ENCODE assay signal across 8 cellular contexts in the genomic region with DNA sequence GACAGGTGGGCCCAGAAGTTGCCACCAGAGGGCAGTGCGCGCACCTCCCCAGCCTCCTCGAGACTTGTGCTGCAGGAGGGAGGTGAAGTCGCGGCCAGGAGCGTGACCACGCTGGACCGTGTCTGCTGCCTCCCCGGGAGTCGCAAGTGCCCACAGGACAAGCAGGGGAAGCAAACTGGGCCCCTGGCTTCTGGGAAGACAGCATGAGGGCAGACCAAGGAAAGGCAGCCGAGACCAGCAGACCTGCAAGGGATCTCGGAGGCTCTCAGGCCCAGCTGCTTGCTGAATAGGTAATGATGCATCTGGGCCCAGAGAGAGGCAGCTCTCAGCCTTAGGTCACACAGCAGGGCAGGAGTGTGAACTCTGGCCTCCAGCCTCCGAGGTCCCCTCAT. TPM values are rescaled to one million over a fixed set of nuclear protein-coding genes. Genes with fewer than 3 reads are reported as not detected.
DNase-seq lines count a peak whose midpoint lies in the region; ATAC-seq and TF ChIP-seq lines count a peak whose summit lies in the region.

No MANE protein-coding gene starts in this region.

- H3K9me3 Mint-ChIP-seq in activated naive CD4-positive, alpha-beta T cell treated with anti-CD3 and anti-CD28 coated beads, Interleukin-2, amount 10 ng/mL, durations not matched to agents 7 days and 5 days: peaks cover 4% of the 10 kb centered on the region
- H3K9me3 Mint-ChIP-seq in glutamatergic neuron (ENCODE audit: unreplicated experiment): peaks cover 5% of the 10 kb centered on the region

- no peak for ATAC-seq in HG02981 (IDR thresholded peaks at IDR 0.05; ENCODE audit: unreplicated experiment)

- intact Hi-C loops in posterior vena cava (cut with DNase I) (loop anchor here (2.0 to 5.0 kb wide), 2 partner anchors 32 to 96 kb away; no protein-coding TSS in a partner anchor), transverse colon (cut with DNase I; ENCODE audit: low total_unique reads) (loop anchor here (1.0 kb wide), 1 partner anchor 32 kb away; no protein-coding TSS in a partner anchor)

- no peak for TF ChIP-seq EP300 in transverse colon (IDR thresholded peaks at IDR 0.05; ENCODE audit: low read depth)

- no peaks in the 10 kb centered on the region for H3K9me3 ChIP-seq in transverse colon

- H3K27ac ChIP-seq in transverse colon: peak overlapping the region; percentile 67 to 79 (median 77)

- no peaks in the 10 kb centered on the region for H3K36me3 ChIP-seq in transverse colon

- H3K4me3 Mint-ChIP-seq in activated naive CD4-positive, alpha-beta T cell treated with anti-CD3 and anti-CD28 coated beads, Interleukin-2, amount 10 ng/mL, durations not matched to agents 7 days and 5 days: peak overlapping the region; percentile 64
- no peak overlapping the region for H3K4me3 Mint-ChIP-seq in glutamatergic neuron (ENCODE audit: unreplicated experiment)

- peaks cover 5% of the 10 kb centered on the region for H3K36me3 Mint-ChIP-seq in activated naive CD4-positive, alpha-beta T cell treated with anti-CD3 and anti-CD28 coated beads, Interleukin-2, amount 10 ng/mL, durations not matched to agents 7 days and 5 days
- peaks cover 14% of the 10 kb centered on the region for H3K36me3 Mint-ChIP-seq in glutamatergic neuron (ENCODE audit: unreplicated experiment)

- in situ Hi-C loops in transverse colon (cut with MboI; ENCODE audit: low pct_ligation_motif_present in 1 of 4, low pct_unique_long_range_greater_than_20kb in 1 of 4, low sequenced_read_pairs in 3 of 4): no loop called here

- DNase-seq in COLO668 (lab: John Stamatoyannopoulos, UW; ENCODE audit: unreplicated experiment): peak; percentile 53
- DNase-seq in HUDEP-2 (lab: John Stamatoyannopoulos, UW; ENCODE audit: unreplicated experiment in 76 of 76): peak in 63 of 76 experiments; percentile 9 to 79 (median 53)
- peak; percentile 65 for DNase-seq in SKM-1 (lab: John Stamatoyannopoulos, UW; ENCODE audit: unreplicated experiment)
- peak; percentile 89 for DNase-seq in activated naive CD4-positive, alpha-beta T cell treated with anti-CD3 and anti-CD28 coated beads, Interleukin-2, amount 10 ng/mL, durations not matched to agents 7 days and 5 days
- DNase-seq in glutamatergic neuron: peak; percentile 84
- peak; percentile 95 for DNase-seq in posterior vena cava (ENCODE audit: low spot score)
- DNase-seq in transverse colon: peak; percentile 91

- peaks cover 13% of the 10 kb centered on the region for H3K27me3 Mint-ChIP-seq in activated naive CD4-positive, alpha-beta T cell treated with anti-CD3 and anti-CD28 coated beads, Interleukin-2, amount 10 ng/mL, durations not matched to agents 7 days and 5 days
- peaks cover 16% of the 10 kb centered on the region for H3K27me3 Mint-ChIP-seq in glutamatergic neuron (ENCODE audit: unreplicated experiment)

- peak; percentile 84 for TF ChIP-seq CTCF in glutamatergic neuron (IDR thresholded peaks at IDR 0.05; ENCODE audit: partially characterized antibody, unreplicated experiment)
- peak; percentile 92 to 97 (median 92) for TF ChIP-seq CTCF in transverse colon (IDR thresholded peaks at IDR 0.05)

- H3K4me3 ChIP-seq in transverse colon: peak overlapping the region in 1 of 4 donors; percentile 6

- TF ChIP-seq POLR2A in transverse colon (IDR thresholded peaks at IDR 0.05): no peak

- peak overlapping the region; percentile 85 for H3K27ac Mint-ChIP-seq in activated naive CD4-positive, alpha-beta T cell treated with anti-CD3 and anti-CD28 coated beads, Interleukin-2, amount 10 ng/mL, durations not matched to agents 7 days and 5 days
- peak overlapping the region; percentile 4 for H3K27ac Mint-ChIP-seq in glutamatergic neuron (ENCODE audit: unreplicated experiment)

- H3K4me1 ChIP-seq in transverse colon: peaks cover 14 to 25% (median 24%) of the 10 kb centered on the region in 4 donors

- H3K27me3 ChIP-seq in transverse colon: no peaks in the 10 kb centered on the region

- 11% methylated on average over 13 of the region's 13 CpGs; no CpG with 5 or more reads in 1 of the 2 donors for WGBS in transverse colon (ENCODE audit: low coverage in 1 of 2), 2 donors

- H3K4me1 Mint-ChIP-seq in activated naive CD4-positive, alpha-beta T cell treated with anti-CD3 and anti-CD28 coated beads, Interleukin-2, amount 10 ng/mL, durations not matched to agents 7 days and 5 days: peaks cover 89% of the 10 kb centered on the region
- peaks cover 6% of the 10 kb centered on the region for H3K4me1 Mint-ChIP-seq in glutamatergic neuron (ENCODE audit: low read depth, unreplicated experiment)

- CTCF ChIA-PET in activated naive CD4-positive, alpha-beta T cell treated with anti-CD3 and anti-CD28 coated beads, Interleukin-2, amount 10 ng/mL, durations not matched to agents 7 days and 5 days (lab: Charles Lee): interaction anchor here (0.7 to 7.7 kb wide), 8 partner anchors 9 to 403 kb away, joined by 3 to 83 read pairs (median 6); a partner anchor contains a TSS

RNA-seq across cellular contexts. Expression of a gene that starts 17.0 kb away (rescaled TPM):
- not detected for total RNA-seq in glutamatergic neuron (ENCODE audit: unreplicated experiment)
- total RNA-seq in posterior vena cava: 1 to 10 TPM; 1.2 to 1.3 TPM
- 1 to 10 TPM; 1.1 to 3.4 (median 2.6) TPM for total RNA-seq in transverse colon

RNA-seq across cellular contexts. Expression of a gene that starts 21.4 kb away (rescaled TPM):
- 3.3 TPM for total RNA-seq in glutamatergic neuron (ENCODE audit: unreplicated experiment)
- total RNA-seq in posterior vena cava: 1 to 10 TPM; 1.8 to 6.3 TPM
- 10 to 100 TPM in 1 of 4 donors, 1 to 10 TPM in 3; 1.4 to 68.8 (median 7.5) TPM for total RNA-seq in transverse colon

RNA-seq across cellular contexts. Expression of a gene that starts 45.6 kb away (rescaled TPM):
- total RNA-seq in glutamatergic neuron (ENCODE audit: unreplicated experiment) (not detected), posterior vena cava (not detected), transverse colon (under 1 TPM in 2 of 4 donors, not detected in 2; 0.16 to 0.41 TPM)

RNA-seq across cellular contexts. Expression of a gene that starts 57.2 kb away (rescaled TPM):
- total RNA-seq in glutamatergic neuron (ENCODE audit: unreplicated experiment) (0.12 TPM), posterior vena cava (not detected), transverse colon (1 to 10 TPM in 1 of 4 donors, under 1 TPM in 2, not detected in 1; 0.16 to 4.9 (median 0.41) TPM)
